In the genomic region with DNA sequence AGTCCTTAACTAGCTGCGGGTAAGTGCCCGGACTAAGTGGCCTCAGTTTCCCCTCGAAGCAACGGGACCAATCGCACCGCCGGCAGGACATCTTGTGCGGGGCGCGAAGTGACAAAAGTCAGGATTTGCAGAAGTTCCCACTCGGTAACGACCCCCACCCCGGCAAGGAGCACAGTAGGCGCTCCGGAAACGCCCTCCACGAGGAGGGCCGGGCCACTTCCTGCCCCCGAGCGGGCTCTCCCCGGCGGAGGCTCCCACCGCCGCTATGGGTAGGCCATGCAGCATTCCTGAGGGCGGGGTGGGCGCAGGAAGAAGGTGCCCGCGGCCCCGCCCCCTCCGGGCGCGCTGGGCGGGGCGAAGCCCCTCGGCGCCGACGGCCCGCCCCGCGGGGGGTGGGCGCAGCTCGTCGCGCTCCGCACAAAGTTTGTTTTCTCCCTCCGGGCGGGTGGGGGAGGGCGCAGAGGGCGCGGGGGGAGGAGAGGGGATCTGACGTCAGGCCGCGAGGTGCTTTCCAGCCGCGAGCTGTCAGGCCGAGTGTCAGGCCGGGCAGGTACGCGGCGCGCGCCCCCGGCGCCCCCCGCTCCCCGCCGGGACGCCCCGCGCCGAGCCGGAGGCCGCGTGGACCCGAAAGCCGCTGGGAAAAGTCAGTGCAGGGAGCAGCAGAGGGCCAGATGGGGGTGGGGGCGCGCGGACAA, we compare ENCODE assay signal across 8 cellular contexts.
DNase-seq lines count a peak whose midpoint lies in the region; ATAC-seq lines count a peak whose summit lies in the region.

Gene TGIF2, plus strand, starts transcription at position 495 of the 695 bp plus-strand sequence. CDS start 5,178 bp downstream, outside the sequence.

- peak within 1 kb of the TSS; percentile 65 for H3K27ac ChIP-seq in cingulate gyrus (ENCODE audit: low read depth, low read length)

- peak; percentile 79 for ATAC-seq in HG02885 (IDR thresholded peaks at IDR 0.05; ENCODE audit: poor library complexity, unreplicated experiment)

- peak; percentile 33 for DNase-seq in NCI-H345 (lab: John Stamatoyannopoulos, UW)
- no peak for DNase-seq in NCI-H345 treated with DMSO at 0.1 percent for 48 hours (lab: John Stamatoyannopoulos, UW; ENCODE audit: unreplicated experiment)
- peak; percentile 89 for DNase-seq in NCI-H510A (lab: John Stamatoyannopoulos, UW)
- DNase-seq in activated CD4-positive, alpha-beta T cell treated with anti-CD3 and anti-CD28 coated beads for 48 hours = peak; percentile 89
- DNase-seq in left kidney (ENCODE audit: low read depth, low spot score) = peak; percentile 98
- DNase-seq in stimulated activated CD4-positive, alpha-beta T cell treated with anti-CD3 and anti-CD28 coated beads, Interleukin-2, amount 100 ng/mL, for 48 hours = peak; percentile 71 to 82
